Comparison of ENCODE assay signal across 10 cellular contexts in genomic region chr2:188975497-188976102, GRCh38. TPM values are rescaled to one million over a fixed set of nuclear protein-coding genes. Genes with fewer than 3 reads are reported as not detected.
DNase-seq lines count a peak whose midpoint lies in the region; ATAC-seq, FAIRE-seq and TF ChIP-seq lines count a peak whose summit lies in the region.
"Had no signal": no experiment of that assay in that cellular context is flagged by ENCODE, and none has a peak within 500 bp of the region (broad histone marks: within the 10 kb centered on the region; RNA-seq: fewer than 3 reads in every experiment).

No MANE protein-coding gene starts in this region.

- DNase-seq in AG10803 (ENCODE audit: low read depth): peak; percentile 97
- no peak for DNase-seq in SK-N-MC (ENCODE audit: low read depth, low spot score)
- peak; percentile 34 for DNase-seq in left cardiac atrium
- DNase-seq in pancreas: no peak
- DNase-seq in HuH-7 (ENCODE audit: low spot score): no peak
- no peak for DNase-seq in inferior parietal cortex (ENCODE audit: extremely low spot score)
- DNase-seq: activated effector memory CD4-positive, alpha-beta T cell treated with anti-CD3 and anti-CD28 coated beads, Interleukin-2, amount 50 U/mL, for 16 hours; immature natural killer cell had no signal

- no peaks in the 10 kb centered on the region for H3K4me1 ChIP-seq in pancreas

- 58 to 71% methylated on average over 1 of the region's 1 CpG for WGBS in pancreas, 2 donors

- H3K4me3 ChIP-seq in AG10803 (ENCODE audit: low read length): peak overlapping the region; percentile 80
- H3K4me3 ChIP-seq in SK-N-MC: peak overlapping the region; percentile 90
- peak overlapping the region in 1 of 4 donors; percentile 13 for H3K4me3 ChIP-seq in pancreas

- FAIRE-seq in pancreas (lab: Jason Lieb, UNC): peak; percentile 79

- intact Hi-C loops in left cardiac atrium (cut with DNase I): loop anchor here in 1 of 2 donors (10.0 kb wide), 1 partner anchor 191 kb away; no protein-coding TSS in a partner anchor
- intact Hi-C loops in pancreas (cut with DNase I): loop anchor here in 1 of 3 donors (5.0 kb wide), 1 partner anchor 448 kb away; no protein-coding TSS in a partner anchor

- H3K27ac ChIP-seq in SK-N-MC (peak overlapping the region; percentile 99), pancreas (peak overlapping the region in 2 of 4 donors; percentile 19 to 28)

- ATAC-seq in left cardiac atrium (peak; percentile 93 to 97), pancreas (peak in 3 of 4 donors; percentile 37 to 66 (median 59)), GM18870 (IDR thresholded peaks at IDR 0.05; ENCODE audit: unreplicated experiment) (no peak), GM18873 (IDR thresholded peaks at IDR 0.05; ENCODE audit: low FRiP score, unreplicated experiment) (no peak)

- peak overlapping the region; percentile 92 for H3K9ac ChIP-seq in SK-N-MC (ENCODE audit: insufficient read length)

- no peaks in the 10 kb centered on the region for H3K9me3 ChIP-seq in SK-N-MC (ENCODE audit: low read depth, low read length)
- no peaks in the 10 kb centered on the region for H3K9me3 ChIP-seq in pancreas

- TF ChIP-seq CTCF in AG10803 (conservative IDR thresholded peaks at IDR 0.05; ENCODE audit: low read length) (no peak), pancreas (IDR thresholded peaks at IDR 0.05) (no peak)

- H3K27me3 ChIP-seq in pancreas: no peaks in the 10 kb centered on the region

- H3K36me3 ChIP-seq in SK-N-MC (ENCODE audit: insufficient read depth, low read length) (no peaks in the 10 kb centered on the region), pancreas (no peaks in the 10 kb centered on the region)

RNA-seq across cellular contexts. Expression of gene COL3A1, which starts 1.4 kb away (rescaled TPM):
- total RNA-seq in left cardiac atrium (100 to 1,000 TPM; 202 to 305 TPM), pancreas (100 to 1,000 TPM in 2 of 6 donors, 10 to 100 TPM in 4; 10.6 to 746 (median 37.7) TPM)
- 10 to 100 TPM; 10.8 to 16.7 TPM for polyA plus RNA-seq in pancreas
- polyA plus RNA-seq: immature natural killer cell had no signal

Comparison
In these comparisons a context has a peak if more than half of its experiments do, and no peak if none do; other contexts are left out.
1. DNase-seq: peak in AG10803 (single experiment) and left cardiac atrium (single experiment); none in SK-N-MC (single experiment), pancreas (0 of 6), HuH-7 (single experiment) and inferior parietal cortex (single experiment).
2. ATAC-seq: peak in left cardiac atrium (2 of 2) and pancreas (3 of 4); none in GM18870 (single experiment) and GM18873 (single experiment).